8 cellular contexts compared by ENCODE assay signal in the genomic region with DNA sequence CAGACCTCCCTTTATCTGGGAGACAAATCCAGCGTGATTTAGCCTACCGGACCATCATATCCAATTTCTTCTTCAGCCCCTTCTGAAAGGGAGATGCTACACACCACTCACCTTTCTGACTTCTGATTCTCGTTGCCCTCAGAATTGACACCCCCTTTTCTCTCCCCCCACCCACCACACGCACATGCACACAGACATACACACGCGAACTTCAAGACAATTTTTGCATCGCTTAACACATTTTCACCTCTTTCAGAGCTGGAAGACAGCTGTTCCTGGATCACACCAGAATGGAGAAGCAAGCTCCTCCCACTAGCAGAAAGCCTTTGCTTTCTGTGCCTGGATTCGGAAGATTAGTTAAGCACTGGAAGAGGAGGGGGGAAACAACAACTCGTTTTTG. TPM values are rescaled to one million over a fixed set of nuclear protein-coding genes. Genes with fewer than 3 reads are reported as not detected.
A peak's percentile ranks its signal among the peaks of the same experiment; 100 is the strongest.
DNase-seq lines count a peak whose midpoint lies in the region; ATAC-seq, FAIRE-seq and TF ChIP-seq lines count a peak whose summit lies in the region.

No MANE protein-coding gene starts in this region.

- no peaks in the 10 kb centered on the region for H3K79me2 ChIP-seq in H1 (ENCODE audit: control insufficient read depth in 1 of 2, insufficient read depth in 2 of 2, low read length in 2 of 2)

- CTCF ChIA-PET in H1 (lab: Charles Lee; ENCODE audit: partially characterized antibody): interaction anchor here (0.6 to 1.4 kb wide), 12 partner anchors 14 to 383 kb away, joined by 3 to 7 read pairs (median 3); no protein-coding TSS in a partner anchor

- no peak overlapping the region for H3K56ac ChIP-seq in H1 (replicated peaks; ENCODE audit: insufficient read length, low read depth, low read length)

- peak overlapping the region; percentile 60 to 73 (median 66) for H3K4me3 ChIP-seq in H1 (ENCODE audit: extremely low read depth in 1 of 4, insufficient read depth in 2 of 4, low read depth in 3 of 4, low read length in 4 of 4)
- H3K4me3 ChIP-seq in neuronal stem cell (ENCODE audit: low read length in 2 of 2): peak overlapping the region; percentile 60 to 99

- H2BK20ac ChIP-seq in H1 (ENCODE audit: low read length): no peak overlapping the region

- peaks cover 10% of the 10 kb centered on the region for H3K23me2 ChIP-seq in H1 (ENCODE audit: low read depth, low read length)

- POLR2A ChIA-PET in H1 (lab: Charles Lee; ENCODE audit: partially characterized antibody): interaction anchor here (0.6 kb wide), 1 partner anchor 1026 kb away, joined by 3 read pairs; no protein-coding TSS in a partner anchor

- H3K9ac ChIP-seq in H1 (replicated peaks in 1 of 4; ENCODE audit: extremely low read depth in 1 of 4, low read depth in 3 of 4, low read length in 3 of 4) (peak overlapping the region in 2 of 4 experiments; percentile 57 to 62; a peak in 1 of 7 replicates), neuronal stem cell (ENCODE audit: low read depth, low read length, poor library complexity) (no peak overlapping the region)

- TF ChIP-seq EP300 in H1 (IDR thresholded peaks at IDR 0.05; ENCODE audit: borderline replicate concordance in 1 of 2, low read depth in 2 of 2, low read length in 2 of 2): no peak

- no peak for TF ChIP-seq RAD21 in H1 (IDR thresholded peaks at IDR 0.05 in 1 of 2, conservative IDR thresholded peaks at IDR 0.05 in 1 of 2; ENCODE audit: low read depth in 2 of 2, low read length in 2 of 2)

- H3K79me1 ChIP-seq in H1 (ENCODE audit: low read depth, low read length): no peaks in the 10 kb centered on the region; the same call in 1 of the 2 replicates
- H3K79me1 ChIP-seq in neuronal stem cell (ENCODE audit: low read depth, low read length): no peaks in the 10 kb centered on the region

- H4K5ac ChIP-seq in H1 (ENCODE audit: insufficient read length, low read depth, low read length): no peak overlapping the region

- H4K91ac ChIP-seq in H1 (replicated peaks; ENCODE audit: insufficient read length, low read length) (no peak overlapping the region), neuronal stem cell (ENCODE audit: low read depth, low read length, poor library complexity) (no peak overlapping the region)

- peak overlapping the region; percentile 99 for H2AFZ ChIP-seq in H1 (ENCODE audit: low read length)
- peak overlapping the region; percentile 96 for H2AFZ ChIP-seq in neuronal stem cell (ENCODE audit: low read length)

- H4K20me1 ChIP-seq in H1 (replicated peaks in 1 of 2; ENCODE audit: control insufficient read depth in 1 of 2, insufficient read depth in 2 of 2, low read length in 2 of 2): no peaks in the 10 kb centered on the region

- H3K4ac ChIP-seq in H1 (replicated peaks; ENCODE audit: insufficient read length, low read depth, low read length) (no peak overlapping the region), neuronal stem cell (ENCODE audit: low read length) (no peak overlapping the region)

- ATAC-seq in HG02798 (IDR thresholded peaks at IDR 0.05; ENCODE audit: poor library complexity, unreplicated experiment) (no peak), HG02870 (IDR thresholded peaks at IDR 0.05; ENCODE audit: unreplicated experiment) (no peak)

- H3K27me3 ChIP-seq in H1 (replicated peaks in 1 of 4; ENCODE audit: control insufficient read depth in 3 of 4, extremely low read depth in 1 of 4, insufficient read depth in 3 of 4, low read length in 3 of 4) (peaks cover 0 to 10% (median 7%) of the 10 kb centered on the region in 4 experiments; a peak in 4 of 7 replicates), neuronal stem cell (ENCODE audit: control insufficient read depth in 3 of 3, insufficient read depth in 3 of 3, low read depth in 1 of 3, low read length in 3 of 3) (peaks cover 0 to 7% (median 0%) of the 10 kb centered on the region in 3 experiments)

- no peak for TF ChIP-seq POLR2A in H1 (IDR thresholded peaks at IDR 0.05; ENCODE audit: control extremely low read depth in 1 of 2, low read depth in 2 of 2, low read length in 2 of 2)

- H2BK120ac ChIP-seq in H1 (replicated peaks; ENCODE audit: low read depth, low read length) (no peak overlapping the region), neuronal stem cell (ENCODE audit: low read depth, low read length) (no peak overlapping the region)

- H3K36me3 ChIP-seq in H1 (ENCODE audit: control insufficient read depth in 2 of 4, insufficient read depth in 4 of 4, low read length in 3 of 4) (peaks cover 0 to 2% (median 0%) of the 10 kb centered on the region in 4 experiments; a peak in 1 of 8 replicates), neuronal stem cell (replicated peaks in 1 of 2; ENCODE audit: control insufficient read depth in 2 of 2, insufficient read depth in 2 of 2, low read length in 2 of 2) (peaks cover 0 to 4% of the 10 kb centered on the region in 2 donors)

- H2AK5ac ChIP-seq in H1 (ENCODE audit: low read depth, low read length): no peak overlapping the region
- H2AK5ac ChIP-seq in neuronal stem cell (ENCODE audit: low read depth, low read length): no peak overlapping the region

- H2BK15ac ChIP-seq in H1 (ENCODE audit: low read length) (no peak overlapping the region), neuronal stem cell (ENCODE audit: low read length) (no peak overlapping the region)

- H3K14ac ChIP-seq in H1 (ENCODE audit: insufficient read length) (no peak overlapping the region), neuronal stem cell (ENCODE audit: low read length) (no peak overlapping the region)

- 3% methylated on average over 9 of the region's 9 CpGs; no CpG with 5 or more reads in 1 of the 2 experiments for WGBS in H1 (ENCODE audit: extremely low coverage in 1 of 2, insufficient coverage in 1 of 2, insufficient read length in 1 of 2, insufficient replicate concordance in 2 of 2, low coverage in 1 of 2, low lambda C conversion rate in 2 of 2, missing lambda C conversion rate in 1 of 2), 2 experiments
- WGBS in neuronal stem cell (ENCODE audit: extremely low coverage in 2 of 2, insufficient read length in 2 of 2, insufficient replicate concordance in 1 of 2), 2 donors: no CpG with 5 or more reads among the region's 9 CpGs

- H4K8ac ChIP-seq in H1 (ENCODE audit: extremely low read depth, insufficient read depth, low read length): no peak overlapping the region
- no peak overlapping the region for H4K8ac ChIP-seq in neuronal stem cell (ENCODE audit: low read depth, low read length)

- H3K4me2 ChIP-seq in H1 (ENCODE audit: insufficient read depth in 1 of 2, low read depth in 2 of 2, low read length in 2 of 2) (peak overlapping the region; percentile 89 to 96), neuronal stem cell (ENCODE audit: insufficient read depth, low read length, poor library complexity, severe bottlenecking) (peak overlapping the region; percentile 79)

- no peaks in the 10 kb centered on the region for H3K9me3 ChIP-seq in H1 (ENCODE audit: insufficient read depth in 2 of 2, low read depth in 1 of 2, low read length in 1 of 2)
- no peaks in the 10 kb centered on the region for H3K9me3 ChIP-seq in neuronal stem cell (replicated peaks in 1 of 2; ENCODE audit: control insufficient read depth in 2 of 2, insufficient read depth in 1 of 2, low read depth in 1 of 2, low read length in 2 of 2)

- H2BK12ac ChIP-seq in H1 (ENCODE audit: low read depth, low read length) (no peak overlapping the region), neuronal stem cell (ENCODE audit: low read length) (no peak overlapping the region)

- H3K18ac ChIP-seq in H1 (ENCODE audit: extremely low read depth, low read length): no peak overlapping the region
- no peak overlapping the region for H3K18ac ChIP-seq in neuronal stem cell (ENCODE audit: low read length)

- DNase-seq in NCI-H2081 (lab: John Stamatoyannopoulos, UW) (peak; percentile 2 to 23), NCI-H2081 treated with DMSO at 0.1 percent for 48 hours (lab: John Stamatoyannopoulos, UW) (no peak), NCI-H82 treated with DMSO at 0.1 percent for 48 hours (lab: John Stamatoyannopoulos, UW; ENCODE audit: unreplicated experiment) (peak; percentile 18), H1 (ENCODE audit: low read depth in 1 of 2, low spot score in 2 of 2) (no peak), neuronal stem cell (ENCODE audit: low spot score) (no peak), GF-D8 (lab: John Stamatoyannopoulos, UW) (no peak)

- H3K4me1 ChIP-seq in H1 (replicated peaks in 1 of 4; ENCODE audit: control insufficient read depth in 3 of 4, insufficient read depth in 4 of 4, low read length in 3 of 4) (peaks cover 0 to 7% (median 2%) of the 10 kb centered on the region in 4 experiments; a peak in 3 of 7 replicates), neuronal stem cell (ENCODE audit: control insufficient read depth in 2 of 2, insufficient read depth in 1 of 2, low read depth in 1 of 2, low read length in 2 of 2) (peaks cover 0 to 7% of the 10 kb centered on the region in 2 donors)

- peak overlapping the region; percentile 22; the same call in 1 of the 2 replicates for H2BK5ac ChIP-seq in H1 (ENCODE audit: low read depth, low read length)
- H2BK5ac ChIP-seq in neuronal stem cell (ENCODE audit: low read length): no peak overlapping the region

- no peak for TF ChIP-seq CTCF in H1 (IDR thresholded peaks at IDR 0.05; ENCODE audit: control extremely low read depth in 1 of 3, insufficient read depth in 1 of 3, low read depth in 1 of 3, low read length in 3 of 3)

- peak; percentile 55 for FAIRE-seq in H1 (lab: Jason Lieb, UNC)

- H3K27ac ChIP-seq in H1 (ENCODE audit: low read depth, low read length) (no peak overlapping the region), neuronal stem cell (replicated peaks; ENCODE audit: low read length) (peak overlapping the region; percentile 75)

- H3K23ac ChIP-seq in H1 (ENCODE audit: insufficient read length) (no peak overlapping the region), neuronal stem cell (ENCODE audit: low read depth, low read length, poor library complexity) (no peak overlapping the region)

RNA-seq across cellular contexts. Expression of gene SNCA, which starts 1.0 kb away (rescaled TPM):
- total RNA-seq in H1 (2021; fragmentation: NEBNext Ultra II Directional; extraction: Animal tissue kit (Norgen Biotek cat#: 25700)): 14.6 and 16.8 TPM in 2 replicates
- polyA plus RNA-seq in H1 (2011; rRNA removed): 4.8 and 8.5 TPM in 2 replicates
- 12.3 TPM for polyA plus RNA-seq in H1 (2011; cell fraction: cytosol; rRNA removed)
- polyA plus RNA-seq in H1 (2011; cell fraction: nucleus; rRNA removed): 4.4 TPM
- polyA plus RNA-seq in H1 (2012, experiment 1 of 2): 19.4 to 22.7 TPM (median 21.1 TPM) in 4 replicates
- 4.4 TPM for polyA plus RNA-seq in H1 (2012, experiment 2 of 2)
- polyA plus RNA-seq in H1 (2013, experiment 1 of 2): 10.0 TPM
- polyA plus RNA-seq in H1 (2013, experiment 2 of 2): 9.7 TPM
- 6.2 and 9.7 TPM in 2 replicates for polyA minus RNA-seq in H1 (2011; rRNA and poly(A)+ RNA removed)
- 8.3 TPM for polyA minus RNA-seq in H1 (2011; cell fraction: cytosol; rRNA and poly(A)+ RNA removed)
- polyA minus RNA-seq in H1 (2011; cell fraction: nucleus; rRNA and poly(A)+ RNA removed): 14.4 TPM
- 10.1 TPM for polyA plus RNA-seq in neuronal stem cell (2013, experiment 1 of 2)
- 9.9 TPM for polyA plus RNA-seq in neuronal stem cell (2013, experiment 2 of 2)

RNA-seq across cellular contexts. Expression of gene MMRN1, which starts 56.6 kb away (rescaled TPM):
- total RNA-seq in H1 (2021; fragmentation: NEBNext Ultra II Directional; extraction: Animal tissue kit (Norgen Biotek cat#: 25700)): not detected in 2 replicates
- polyA plus RNA-seq in H1 (2011; rRNA removed): 0.02 TPM in 1 of 2 replicates, not detected in the other
- polyA plus RNA-seq in H1 (2011; cell fraction: cytosol; rRNA removed): 0.01 TPM
- polyA plus RNA-seq in H1 (2011; cell fraction: nucleus; rRNA removed): not detected
- 0.07 to 0.18 TPM in 2 of 4 replicates, not detected in the others for polyA plus RNA-seq in H1 (2012, experiment 1 of 2)
- polyA plus RNA-seq in H1 (2012, experiment 2 of 2): not detected
- polyA plus RNA-seq in H1 (2013, experiment 1 of 2): not detected
- polyA plus RNA-seq in H1 (2013, experiment 2 of 2): not detected
- 0.03 TPM in 1 of 2 replicates, not detected in the other for polyA minus RNA-seq in H1 (2011; rRNA and poly(A)+ RNA removed)
- polyA minus RNA-seq in H1 (2011; cell fraction: cytosol; rRNA and poly(A)+ RNA removed): not detected
- polyA minus RNA-seq in H1 (2011; cell fraction: nucleus; rRNA and poly(A)+ RNA removed): not detected
- 5.1 TPM for polyA plus RNA-seq in neuronal stem cell (2013, experiment 1 of 2)
- polyA plus RNA-seq in neuronal stem cell (2013, experiment 2 of 2): 5.2 TPM

Comparison
In these comparisons a context has a peak if more than half of its experiments do, and no peak if none do; other contexts are left out.
1. DNase-seq: peak in NCI-H2081 (2 of 2) and NCI-H82 treated with DMSO at 0.1 percent for 48 hours (single experiment); none in NCI-H2081 treated with DMSO at 0.1 percent for 48 hours (single experiment), H1 (0 of 2), neuronal stem cell (single experiment) and GF-D8 (single experiment).